In the genomic region with DNA sequence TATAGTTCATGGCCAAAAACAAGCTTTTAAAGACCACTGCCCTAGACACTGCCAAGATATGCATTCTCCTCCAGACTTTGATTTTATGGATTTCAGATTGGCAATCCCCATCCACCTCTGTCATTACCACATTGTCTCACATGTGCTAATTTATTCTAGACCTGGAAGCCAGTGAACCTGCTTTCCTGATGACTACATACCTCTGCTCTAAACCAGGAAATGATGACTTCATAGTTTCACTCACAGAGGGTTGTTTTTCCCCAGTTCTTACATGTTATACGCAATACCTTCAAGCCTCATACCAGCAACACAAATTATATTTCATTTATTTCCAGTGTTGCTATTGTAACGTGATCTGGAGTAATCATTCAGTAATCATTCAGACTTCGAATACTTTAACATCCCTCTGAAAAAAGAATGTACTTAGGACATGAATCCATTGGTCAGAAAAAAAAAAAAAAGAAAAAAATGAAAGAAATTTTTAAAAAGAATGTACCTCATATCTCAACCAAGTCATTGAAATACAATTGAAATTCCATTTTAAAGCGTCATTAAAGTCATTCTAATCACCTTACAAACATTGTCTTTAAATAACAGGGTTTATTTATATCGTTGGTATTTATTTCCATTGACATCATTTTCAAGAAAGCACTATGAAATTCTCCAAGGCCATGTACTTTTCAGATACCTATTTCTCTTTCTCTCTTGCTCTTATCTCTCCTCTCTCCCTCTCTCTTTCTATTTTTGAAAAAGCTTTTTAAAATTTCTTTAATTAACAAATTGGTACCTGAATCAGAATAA, we compare ENCODE assay signal across 1 cellular context.
TF ChIP-seq lines count a peak whose summit lies in the region.

No MANE protein-coding gene starts in this region.

TF ChIP-seq in WTC11, 78 proteins besides CTCF, POLR2A, EP300 and RAD21 (continued from another document):
- TF ChIP-seq IRF1 (CRISPR knock-in tag; IDR thresholded peaks at IDR 0.05) (no peak), ZSCAN18 (CRISPR knock-in tag; IDR thresholded peaks at IDR 0.05) (no peak), SMAD4 (CRISPR knock-in tag; IDR thresholded peaks at IDR 0.05) (no peak), ETV6 (CRISPR knock-in tag; IDR thresholded peaks at IDR 0.05) (no peak), NFYB (CRISPR knock-in tag; conservative IDR thresholded peaks at IDR 0.05; ENCODE audit: low read depth) (no peak), CREM (CRISPR knock-in tag; IDR thresholded peaks at IDR 0.05) (no peak), CDX4 (CRISPR knock-in tag; IDR thresholded peaks at IDR 0.05; ENCODE audit: borderline replicate concordance) (no peak), FOXP1 (CRISPR knock-in tag; IDR thresholded peaks at IDR 0.05; ENCODE audit: borderline replicate concordance) (no peak), AR (CRISPR knock-in tag; IDR thresholded peaks at IDR 0.05) (no peak), SMAD3 (CRISPR knock-in tag; IDR thresholded peaks at IDR 0.05; ENCODE audit: borderline replicate concordance) (no peak), HMGA2 (CRISPR knock-in tag; IDR thresholded peaks at IDR 0.05) (no peak)
- TF ChIP-seq, protein P1, sequence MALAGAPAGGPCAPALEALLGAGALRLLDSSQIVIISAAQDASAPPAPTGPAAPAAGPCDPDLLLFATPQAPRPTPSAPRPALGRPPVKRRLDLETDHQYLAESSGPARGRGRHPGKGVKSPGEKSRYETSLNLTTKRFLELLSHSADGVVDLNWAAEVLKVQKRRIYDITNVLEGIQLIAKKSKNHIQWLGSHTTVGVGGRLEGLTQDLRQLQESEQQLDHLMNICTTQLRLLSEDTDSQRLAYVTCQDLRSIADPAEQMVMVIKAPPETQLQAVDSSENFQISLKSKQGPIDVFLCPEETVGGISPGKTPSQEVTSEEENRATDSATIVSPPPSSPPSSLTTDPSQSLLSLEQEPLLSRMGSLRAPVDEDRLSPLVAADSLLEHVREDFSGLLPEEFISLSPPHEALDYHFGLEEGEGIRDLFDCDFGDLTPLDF (CRISPR knock-in tag; IDR thresholded peaks at IDR 0.05) = no peak
- TF ChIP-seq, protein P2, sequence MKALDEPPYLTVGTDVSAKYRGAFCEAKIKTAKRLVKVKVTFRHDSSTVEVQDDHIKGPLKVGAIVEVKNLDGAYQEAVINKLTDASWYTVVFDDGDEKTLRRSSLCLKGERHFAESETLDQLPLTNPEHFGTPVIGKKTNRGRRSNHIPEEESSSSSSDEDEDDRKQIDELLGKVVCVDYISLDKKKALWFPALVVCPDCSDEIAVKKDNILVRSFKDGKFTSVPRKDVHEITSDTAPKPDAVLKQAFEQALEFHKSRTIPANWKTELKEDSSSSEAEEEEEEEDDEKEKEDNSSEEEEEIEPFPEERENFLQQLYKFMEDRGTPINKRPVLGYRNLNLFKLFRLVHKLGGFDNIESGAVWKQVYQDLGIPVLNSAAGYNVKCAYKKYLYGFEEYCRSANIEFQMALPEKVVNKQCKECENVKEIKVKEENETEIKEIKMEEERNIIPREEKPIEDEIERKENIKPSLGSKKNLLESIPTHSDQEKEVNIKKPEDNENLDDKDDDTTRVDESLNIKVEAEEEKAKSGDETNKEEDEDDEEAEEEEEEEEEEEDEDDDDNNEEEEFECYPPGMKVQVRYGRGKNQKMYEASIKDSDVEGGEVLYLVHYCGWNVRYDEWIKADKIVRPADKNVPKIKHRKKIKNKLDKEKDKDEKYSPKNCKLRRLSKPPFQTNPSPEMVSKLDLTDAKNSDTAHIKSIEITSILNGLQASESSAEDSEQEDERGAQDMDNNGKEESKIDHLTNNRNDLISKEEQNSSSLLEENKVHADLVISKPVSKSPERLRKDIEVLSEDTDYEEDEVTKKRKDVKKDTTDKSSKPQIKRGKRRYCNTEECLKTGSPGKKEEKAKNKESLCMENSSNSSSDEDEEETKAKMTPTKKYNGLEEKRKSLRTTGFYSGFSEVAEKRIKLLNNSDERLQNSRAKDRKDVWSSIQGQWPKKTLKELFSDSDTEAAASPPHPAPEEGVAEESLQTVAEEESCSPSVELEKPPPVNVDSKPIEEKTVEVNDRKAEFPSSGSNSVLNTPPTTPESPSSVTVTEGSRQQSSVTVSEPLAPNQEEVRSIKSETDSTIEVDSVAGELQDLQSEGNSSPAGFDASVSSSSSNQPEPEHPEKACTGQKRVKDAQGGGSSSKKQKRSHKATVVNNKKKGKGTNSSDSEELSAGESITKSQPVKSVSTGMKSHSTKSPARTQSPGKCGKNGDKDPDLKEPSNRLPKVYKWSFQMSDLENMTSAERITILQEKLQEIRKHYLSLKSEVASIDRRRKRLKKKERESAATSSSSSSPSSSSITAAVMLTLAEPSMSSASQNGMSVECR (CRISPR knock-in tag; IDR thresholded peaks at IDR 0.05; ENCODE audit: borderline replicate concordance) = no peak
TF ChIP-seq in WTC11: peak in this region for 0.
